1 cellular context compared by ENCODE assay signal in the genomic region with DNA sequence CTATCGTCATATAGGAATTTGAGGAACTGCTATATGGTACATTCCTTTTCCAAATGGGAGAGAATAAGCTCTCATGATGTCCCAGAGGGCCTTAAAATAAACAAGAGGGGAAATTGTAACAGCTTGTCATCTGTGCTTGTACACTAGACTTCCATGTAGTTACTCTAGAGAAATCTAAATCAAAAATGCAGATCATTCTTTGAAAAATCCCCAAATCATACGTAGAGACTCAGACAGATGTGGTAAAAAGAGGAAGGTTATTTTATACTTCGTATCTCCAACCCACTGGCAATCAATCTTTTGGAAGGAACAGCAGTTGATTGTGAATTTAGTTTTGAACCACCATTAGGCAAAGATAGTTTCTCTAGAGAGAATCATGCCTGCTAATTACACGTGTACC.
TF ChIP-seq lines count a peak whose summit lies in the region.

No MANE protein-coding gene starts in this region.

TF ChIP-seq in SK-N-SH, 30 proteins besides CTCF, POLR2A, EP300 and RAD21 (continued from another document):
- TF ChIP-seq FOXM1 (IDR thresholded peaks at IDR 0.05; ENCODE audit: low read depth) (no peak), RXRA (IDR thresholded peaks at IDR 0.05; ENCODE audit: borderline replicate concordance, low read depth) (no peak), NFIC (IDR thresholded peaks at IDR 0.05; ENCODE audit: borderline replicate concordance) (no peak), FOSL2 (IDR thresholded peaks at IDR 0.05; ENCODE audit: borderline replicate concordance, low read depth) (no peak), IRF3 (IDR thresholded peaks at IDR 0.05; ENCODE audit: low read depth, low read length) (no peak), TEAD4 (IDR thresholded peaks at IDR 0.05; ENCODE audit: borderline replicate concordance, insufficient read depth) (no peak), MAX (IDR thresholded peaks at IDR 0.05; ENCODE audit: low read depth) (no peak), JUND (IDR thresholded peaks at IDR 0.05) (no peak), ELF1 (IDR thresholded peaks at IDR 0.05) (no peak), RFX5 (IDR thresholded peaks at IDR 0.05; ENCODE audit: low read length) (no peak), ZBTB33 (IDR thresholded peaks at IDR 0.05; ENCODE audit: borderline replicate concordance, low read depth) (no peak), FOXJ3 (CRISPR knock-in tag; IDR thresholded peaks at IDR 0.05) (no peak), CHD2 (IDR thresholded peaks at IDR 0.05; ENCODE audit: low read length, partially characterized antibody) (no peak), SMC3 (IDR thresholded peaks at IDR 0.05; ENCODE audit: low read depth, low read length) (no peak)
